Comparison of ENCODE assay signal across 20 cellular contexts in the genomic region with DNA sequence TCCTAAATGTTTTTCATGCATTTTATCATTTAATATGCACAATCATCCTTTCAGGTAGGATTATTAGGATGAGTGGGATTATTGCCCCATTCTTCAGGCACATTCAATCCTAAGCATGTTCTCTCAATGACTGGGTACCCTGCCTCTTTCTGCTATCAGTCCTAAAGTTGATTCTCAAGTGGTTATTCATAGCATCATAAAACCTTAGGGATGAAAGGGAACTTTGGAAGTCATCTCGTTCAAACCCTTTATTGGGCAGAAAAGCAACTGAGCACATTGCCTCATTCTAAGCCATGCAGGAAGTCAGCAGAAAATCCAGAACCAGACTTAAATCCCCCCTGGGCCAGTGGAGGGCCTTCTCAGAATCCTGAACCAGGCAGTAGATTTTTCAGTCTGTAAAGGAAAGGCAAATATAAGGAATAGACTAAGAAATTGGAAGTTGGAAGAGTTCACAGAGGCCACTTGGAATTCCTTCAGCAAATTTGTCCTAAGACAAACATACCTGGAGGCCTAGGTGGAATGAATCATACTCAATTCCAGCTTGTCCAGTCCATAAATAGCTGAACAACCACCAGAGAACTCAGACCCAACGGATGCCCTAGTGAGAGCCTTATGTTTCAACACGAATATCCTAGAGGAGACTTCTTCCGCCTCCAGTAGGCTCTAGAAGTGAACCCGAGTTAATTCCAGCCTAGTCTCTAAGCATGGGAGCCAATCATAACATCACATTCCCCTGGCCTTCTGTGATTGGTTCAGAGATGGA.
DNase-seq lines count a peak whose midpoint lies in the region; ATAC-seq, FAIRE-seq and TF ChIP-seq lines count a peak whose summit lies in the region.
"Had no signal": no experiment of that assay in that cellular context is flagged by ENCODE, and none has a peak within 500 bp of the region (broad histone marks: within the 10 kb centered on the region; RNA-seq: fewer than 3 reads in every experiment).

No MANE protein-coding gene starts in this region.

- ATAC-seq in upper lobe of left lung (ENCODE audit: low FRiP score in 2 of 2) (peak; percentile 9 to 32), omental fat pad (ENCODE audit: low FRiP score) (no peak)
- ATAC-seq: GM12878 had no signal

- no peak overlapping the region for H3K9ac ChIP-seq in keratinocyte (ENCODE audit: control insufficient read depth, extremely low read depth, insufficient read depth, low read length)

- H3K79me2 ChIP-seq in keratinocyte (ENCODE audit: control insufficient read depth, insufficient read depth, low read length): no peaks in the 10 kb centered on the region

- H3K27me3 ChIP-seq in keratinocyte (ENCODE audit: control insufficient read depth, extremely low read depth, insufficient read depth, low read length) (no peaks in the 10 kb centered on the region), upper lobe of left lung (no peaks in the 10 kb centered on the region)

- no peaks in the 10 kb centered on the region for H4K20me1 ChIP-seq in keratinocyte (ENCODE audit: control insufficient read depth, extremely low read depth, insufficient read depth, low read length)

- peak; percentile 88 for FAIRE-seq in keratinocyte (lab: Jason Lieb, UNC)
- FAIRE-seq: GM12878 had no signal

- peak overlapping the region; percentile 5 for H3K27ac ChIP-seq in keratinocyte (ENCODE audit: control insufficient read depth, insufficient read depth, low read length)
- H3K27ac ChIP-seq in upper lobe of left lung: peak overlapping the region in 2 of 4 donors; percentile 39 to 46

- TF ChIP-seq POLR2A in upper lobe of left lung (IDR thresholded peaks at IDR 0.05): no peak

- DNase-seq in SIG-M5 treated with dmso at 0.1 percent for 504 hours (lab: John Stamatoyannopoulos, UW; ENCODE audit: unreplicated experiment): peak; percentile 7
- DNase-seq in SIG-M5 (lab: John Stamatoyannopoulos, UW): no peak
- DNase-seq in T47D (ENCODE audit: low read depth in 1 of 2, low spot score in 1 of 2): peak; percentile 6 to 87
- peak; percentile 21 for DNase-seq in keratinocyte (ENCODE audit: low read depth, low spot score)
- peak in 1 of 2 donors; percentile 44 for DNase-seq in upper lobe of left lung
- no peak for DNase-seq in SKM-1 (lab: John Stamatoyannopoulos, UW; ENCODE audit: unreplicated experiment)
- DNase-seq in NCI-H748 treated with DMSO at 0.1 percent for 48 hours (lab: John Stamatoyannopoulos, UW): no peak
- DNase-seq in omental fat pad (ENCODE audit: low spot score): no peak
- DNase-seq: 8988T; BE2C; CD4-positive, alpha-beta memory T cell; DND-41; GDM1; H9; MV-4-11; NCI-H1436; NCI-H2029; NCI-H2171 treated with DMSO at 0.1 percent for 48 hours; NCI-H446 treated with DMSO at 0.1 percent for 48 hours had no signal

- dilution Hi-C loops in keratinocyte (cut with MboI; ENCODE audit: extremely low pct_ligation_motif_present, low sequenced_read_pairs): no loop called here

- H3K4me1 ChIP-seq in keratinocyte (ENCODE audit: control insufficient read depth, extremely low read depth, insufficient read depth, low read length) (peaks cover 17% of the 10 kb centered on the region), upper lobe of left lung (no peaks in the 10 kb centered on the region)
- H3K4me1 ChIP-seq: BE2C had no signal

- H3K36me3 ChIP-seq in keratinocyte (ENCODE audit: control insufficient read depth in 2 of 2, extremely low read depth in 1 of 2, insufficient read depth in 2 of 2, low read length in 2 of 2) (no peaks in the 10 kb centered on the region), upper lobe of left lung (no peaks in the 10 kb centered on the region)
- H3K36me3 ChIP-seq: BE2C had no signal

- peak overlapping the region; percentile 46 for H3K4me2 ChIP-seq in keratinocyte (ENCODE audit: control insufficient read depth, extremely low read depth, insufficient read depth, low read depth, low read length)

- H3K9me3 ChIP-seq in keratinocyte (ENCODE audit: control insufficient read depth, low read depth, low read length) (no peaks in the 10 kb centered on the region), upper lobe of left lung (no peaks in the 10 kb centered on the region)
- H3K9me3 ChIP-seq: BE2C had no signal

- WGBS in upper lobe of left lung, 2 donors: 49 to 73% methylated on average over 4 to 5 of the region's 5 CpGs

- H2AFZ ChIP-seq in keratinocyte (ENCODE audit: control insufficient read depth, low read length): no peak overlapping the region

- TF ChIP-seq EP300 in upper lobe of left lung (IDR thresholded peaks at IDR 0.05): peak in 1 of 4 donors; percentile 8

- TF ChIP-seq CTCF in keratinocyte (optimal IDR thresholded peaks at IDR 0.05 in 1 of 3, IDR thresholded peaks at IDR 0.05 in 1 of 3, conservative IDR thresholded peaks at IDR 0.05 in 1 of 3; ENCODE audit: extremely low read depth in 1 of 3, insufficient read depth in 2 of 3, low read length in 3 of 3): no peak
- no peak for TF ChIP-seq CTCF in upper lobe of left lung (IDR thresholded peaks at IDR 0.05)
- TF ChIP-seq CTCF in omental fat pad (IDR thresholded peaks at IDR 0.05): no peak

- H3K4me3 ChIP-seq in keratinocyte (ENCODE audit: control insufficient read depth in 2 of 3, extremely low read depth in 1 of 3, insufficient read depth in 2 of 3, low read depth in 1 of 3, low read length in 3 of 3): no peak overlapping the region
- H3K4me3 ChIP-seq in upper lobe of left lung: no peak overlapping the region
- H3K4me3 ChIP-seq: GM12878 had no signal

- no peaks in the 10 kb centered on the region for H3K9me1 ChIP-seq in keratinocyte (ENCODE audit: control insufficient read depth, extremely low read depth, insufficient read depth, low read length)

- in situ Hi-C loops in T47D (cut with HindIII; ENCODE audit: low pct_unique_long_range_greater_than_20kb, low sequenced_read_pairs): no loop called here

Comparison
In these comparisons a context has a peak if more than half of its experiments do, and no peak if none do; other contexts are left out.
1. DNase-seq: peak in SIG-M5 treated with dmso at 0.1 percent for 504 hours (single experiment), T47D (2 of 2) and keratinocyte (single experiment); none in SIG-M5 (single experiment), SKM-1 (single experiment), NCI-H748 treated with DMSO at 0.1 percent for 48 hours (single experiment) and omental fat pad (single experiment).